In the genomic region with DNA sequence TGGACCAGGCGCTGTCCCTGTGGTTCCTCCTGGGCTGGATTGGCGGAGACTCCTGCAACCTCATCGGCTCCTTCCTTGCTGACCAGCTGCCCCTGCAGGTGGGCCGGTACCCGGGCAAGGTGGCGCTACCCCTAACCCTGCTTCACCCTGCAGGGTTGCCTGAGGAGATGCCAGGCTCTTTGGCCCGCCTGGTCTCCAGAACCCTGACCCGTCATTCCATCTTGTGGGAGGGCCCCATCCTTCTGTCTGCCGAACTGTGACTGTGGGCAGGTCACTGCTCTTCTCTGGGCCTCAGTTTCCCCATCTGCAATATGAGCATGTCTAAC, we compare ENCODE assay signal across 28 cellular contexts.
"Had no signal": no experiment of that assay in that cellular context is flagged by ENCODE, and none has a peak within 500 bp of the region (broad histone marks: within the 10 kb centered on the region; RNA-seq: fewer than 3 reads in every experiment).

No MANE protein-coding gene starts in this region.

- H3K27me3 ChIP-seq: ascending aorta, breast epithelium, cardiac muscle cell, dorsolateral prefrontal cortex had no signal

- DNase-seq: activated CD4-positive, alpha-beta memory T cell treated with anti-CD3 and anti-CD28 coated beads for 36 hours; activated CD4-positive, alpha-beta T cell treated with anti-CD3 and anti-CD28 coated beads for 36 hours; activated CD4-positive, alpha-beta T cell treated with anti-CD3 and anti-CD28 coated beads, Interleukin-2, amount 10 ng/mL, durations not matched to agents 24 days and 14 days; activated CD4-positive, CD25-positive, alpha-beta regulatory T cell; activated CD4-positive, CD25-positive, alpha-beta regulatory T cell treated with anti-CD3 and anti-CD28 coated beads, Interleukin-2, amount 50 U/mL, for 72 hours; activated CD8-positive, alpha-beta memory T cell treated with anti-CD3 and anti-CD28 coated beads, Interleukin-2, amount 50 U/mL, for 48 hours; activated gamma-delta T cell; activated naive CD4-positive, alpha-beta T cell; activated naive CD4-positive, alpha-beta T cell treated with anti-CD3 and anti-CD28 coated beads, Interleukin-2, amount 10 ng/mL, durations not matched to agents 7 days and 5 days; activated naive CD8-positive, alpha-beta T cell treated with anti-CD3 and anti-CD28 coated beads, Interleukin-2, amount 10 ng/mL, durations not matched to agents 7 days and 5 days; activated T-cell treated with anti-CD3 and anti-CD28 coated beads for 4 hours; activated T-cell treated with anti-CD3 and anti-CD28 coated beads, Interleukin-2, amount 50 U/mL, for 24 hours; activated T-cell treated with anti-CD3 and anti-CD28 coated beads, Interleukin-2, amount 50 U/mL, for 72 hours; central memory CD4-positive, alpha-beta T cell; dorsolateral prefrontal cortex; effector memory CD4-positive, alpha-beta T cell; endodermal cell; foreskin fibroblast; head of caudate nucleus; T-helper 2 cell had no signal

- H3K27me3 Mint-ChIP-seq: activated CD4-positive, alpha-beta memory T cell treated with anti-CD3 and anti-CD28 coated beads for 36 hours; activated CD4-positive, alpha-beta T cell treated with anti-CD3 and anti-CD28 coated beads for 36 hours; activated CD4-positive, alpha-beta T cell treated with anti-CD3 and anti-CD28 coated beads, Interleukin-2, amount 10 ng/mL, durations not matched to agents 24 days and 14 days; activated naive CD4-positive, alpha-beta T cell treated with anti-CD3 and anti-CD28 coated beads, Interleukin-2, amount 10 ng/mL, durations not matched to agents 7 days and 5 days; activated naive CD8-positive, alpha-beta T cell treated with anti-CD3 and anti-CD28 coated beads, Interleukin-2, amount 10 ng/mL, durations not matched to agents 7 days and 5 days; activated T-cell treated with anti-CD3 and anti-CD28 coated beads, Interleukin-2, amount 50 U/mL, for 24 hours; brain; dendritic cell treated with granulocyte-macrophage colony-stimulating factor and Interleukin-4, amounts not matched to agents 40 ng/mL and 50 ng/mL, for 4 days had no signal

- H3K9me3 Mint-ChIP-seq: activated CD4-positive, alpha-beta memory T cell treated with anti-CD3 and anti-CD28 coated beads for 36 hours; activated CD4-positive, alpha-beta T cell treated with anti-CD3 and anti-CD28 coated beads, Interleukin-2, amount 10 ng/mL, durations not matched to agents 24 days and 14 days; activated naive CD4-positive, alpha-beta T cell treated with anti-CD3 and anti-CD28 coated beads, Interleukin-2, amount 10 ng/mL, durations not matched to agents 7 days and 5 days; activated naive CD4-positive, alpha-beta T cell treated with anti-CD3 and anti-CD28 coated beads, Interleukin-2, amount 50 U/mL, for 72 hours; activated naive CD8-positive, alpha-beta T cell treated with anti-CD3 and anti-CD28 coated beads, Interleukin-2, amount 10 ng/mL, durations not matched to agents 7 days and 5 days; activated T-cell treated with anti-CD3 and anti-CD28 coated beads, Interleukin-2, amount 50 U/mL, for 24 hours; activated T-cell treated with anti-CD3 and anti-CD28 coated beads, Interleukin-2, amount 50 U/mL, for 72 hours; brain; dendritic cell treated with granulocyte-macrophage colony-stimulating factor and Interleukin-4, amounts not matched to agents 40 ng/mL and 50 ng/mL, for 4 days; endodermal cell had no signal

- H3K4me1 ChIP-seq: ascending aorta, breast epithelium had no signal

- H3K27ac ChIP-seq: ascending aorta, breast epithelium, cardiac muscle cell, coronary artery, dorsolateral prefrontal cortex had no signal

- H3K36me3 ChIP-seq: breast epithelium had no signal

- H3K27ac Mint-ChIP-seq: activated CD4-positive, alpha-beta memory T cell treated with anti-CD3 and anti-CD28 coated beads for 36 hours; activated CD4-positive, alpha-beta T cell treated with anti-CD3 and anti-CD28 coated beads for 36 hours; activated CD4-positive, alpha-beta T cell treated with anti-CD3 and anti-CD28 coated beads, Interleukin-2, amount 10 ng/mL, durations not matched to agents 24 days and 14 days; activated naive CD4-positive, alpha-beta T cell treated with anti-CD3 and anti-CD28 coated beads, Interleukin-2, amount 10 ng/mL, durations not matched to agents 7 days and 5 days; activated naive CD4-positive, alpha-beta T cell treated with anti-CD3 and anti-CD28 coated beads, Interleukin-2, amount 50 U/mL, for 72 hours; activated naive CD8-positive, alpha-beta T cell treated with anti-CD3 and anti-CD28 coated beads, Interleukin-2, amount 10 ng/mL, durations not matched to agents 7 days and 5 days; activated T-cell treated with anti-CD3 and anti-CD28 coated beads, Interleukin-2, amount 50 U/mL, for 24 hours; brain; dendritic cell treated with granulocyte-macrophage colony-stimulating factor and Interleukin-4, amounts not matched to agents 40 ng/mL and 50 ng/mL, for 4 days; endodermal cell had no signal

- H3K4me3 Mint-ChIP-seq: activated CD4-positive, alpha-beta memory T cell treated with anti-CD3 and anti-CD28 coated beads for 36 hours; activated CD4-positive, alpha-beta T cell treated with anti-CD3 and anti-CD28 coated beads for 36 hours; activated CD4-positive, alpha-beta T cell treated with anti-CD3 and anti-CD28 coated beads, Interleukin-2, amount 10 ng/mL, durations not matched to agents 24 days and 14 days; activated naive CD4-positive, alpha-beta T cell treated with anti-CD3 and anti-CD28 coated beads, Interleukin-2, amount 10 ng/mL, durations not matched to agents 7 days and 5 days; activated naive CD8-positive, alpha-beta T cell treated with anti-CD3 and anti-CD28 coated beads, Interleukin-2, amount 10 ng/mL, durations not matched to agents 7 days and 5 days; activated T-cell treated with anti-CD3 and anti-CD28 coated beads, Interleukin-2, amount 50 U/mL, for 24 hours; activated T-cell treated with anti-CD3 and anti-CD28 coated beads, Interleukin-2, amount 50 U/mL, for 72 hours; brain; dendritic cell treated with granulocyte-macrophage colony-stimulating factor and Interleukin-4, amounts not matched to agents 40 ng/mL and 50 ng/mL, for 4 days; endodermal cell had no signal

- ATAC-seq: activated CD4-positive, alpha-beta T cell treated with anti-CD3 and anti-CD28 coated beads for 36 hours; activated naive CD4-positive, alpha-beta T cell treated with anti-CD3 and anti-CD28 coated beads, Interleukin-2, amount 50 U/mL, for 72 hours; activated T-cell treated with anti-CD3 and anti-CD28 coated beads, Interleukin-2, amount 50 U/mL, for 72 hours; esophagus mucosa had no signal

- H3K4me1 Mint-ChIP-seq: activated CD4-positive, alpha-beta T cell treated with anti-CD3 and anti-CD28 coated beads for 36 hours; activated CD4-positive, alpha-beta T cell treated with anti-CD3 and anti-CD28 coated beads, Interleukin-2, amount 10 ng/mL, durations not matched to agents 24 days and 14 days; activated naive CD4-positive, alpha-beta T cell treated with anti-CD3 and anti-CD28 coated beads, Interleukin-2, amount 10 ng/mL, durations not matched to agents 7 days and 5 days; activated naive CD8-positive, alpha-beta T cell treated with anti-CD3 and anti-CD28 coated beads, Interleukin-2, amount 10 ng/mL, durations not matched to agents 7 days and 5 days; brain; endodermal cell had no signal

- H3K9me3 ChIP-seq: ascending aorta, breast epithelium had no signal

- H3K4me3 ChIP-seq: ascending aorta, breast epithelium, cardiac muscle cell, coronary artery, dorsolateral prefrontal cortex had no signal

- H3K36me3 Mint-ChIP-seq: activated naive CD4-positive, alpha-beta T cell treated with anti-CD3 and anti-CD28 coated beads, Interleukin-2, amount 10 ng/mL, durations not matched to agents 7 days and 5 days; activated naive CD4-positive, alpha-beta T cell treated with anti-CD3 and anti-CD28 coated beads, Interleukin-2, amount 50 U/mL, for 72 hours had no signal
